32 cellular contexts compared by ENCODE assay signal in genomic region chr7:12565873-12566272, GRCh38. TPM values are rescaled to one million over a fixed set of nuclear protein-coding genes. Genes with fewer than 3 reads are reported as not detected.
"Had no signal": no experiment of that assay in that cellular context is flagged by ENCODE, and none has a peak within 500 bp of the region (broad histone marks: within the 10 kb centered on the region; RNA-seq: fewer than 3 reads in every experiment).

No MANE protein-coding gene starts in this region.

- H3K9me3 ChIP-seq: neutrophil, ovary, psoas muscle, spleen, stomach, thoracic aorta, thyroid gland, tibial nerve, upper lobe of left lung, vagina had no signal

- H3K9me3 Mint-ChIP-seq: naive thymus-derived CD8-positive, alpha-beta T cell; natural killer cell treated with Interleukin-12 subunit alpha and Interleukin-12 subunit beta and Interleukin-15 and Interleukin-18, amount 100 ng/mL, for 72 hours; nephron progenitor cell; stimulated activated naive B cell treated with anti-CD40 and anti-IgM and Interleukin-4, amounts not matched to agents 10 μg/mL and 1 μg/mL and 100 μg/mL, for 72 hours; stimulated activated naive CD8-positive, alpha-beta T cell treated with anti-CD3 and anti-CD28 coated beads, Interleukin-15, Interleukin-2, amounts not matched to agents 100 ng/mL and 50 ng/mL, for 24 hours had no signal

- H3K4me2 ChIP-seq: smooth muscle cell had no signal

- H3K36me3 Mint-ChIP-seq: natural killer cell treated with Interleukin-12 subunit alpha and Interleukin-12 subunit beta and Interleukin-15 and Interleukin-18, amount 100 ng/mL, for 72 hours; stimulated activated naive B cell treated with anti-CD40 and anti-IgM and Interleukin-4, amounts not matched to agents 10 μg/mL and 1 μg/mL and 100 μg/mL, for 72 hours had no signal

- H3K4me3 ChIP-seq: ovary, psoas muscle, skin epidermis, smooth muscle cell, spleen, stomach, thoracic aorta, thyroid gland, tibial nerve, upper lobe of left lung, vagina had no signal

- H3K27ac Mint-ChIP-seq: naive thymus-derived CD8-positive, alpha-beta T cell; natural killer cell treated with Interleukin-12 subunit alpha and Interleukin-12 subunit beta and Interleukin-15 and Interleukin-18, amount 100 ng/mL, for 72 hours; nephron progenitor cell; progenitor cell of endocrine pancreas; stimulated activated naive B cell treated with anti-CD40 and anti-IgM and Interleukin-4, amounts not matched to agents 10 μg/mL and 1 μg/mL and 100 μg/mL, for 72 hours; stimulated activated naive CD8-positive, alpha-beta T cell treated with anti-CD3 and anti-CD28 coated beads, Interleukin-15, Interleukin-2, amounts not matched to agents 100 ng/mL and 50 ng/mL, for 24 hours had no signal

- H3K79me2 ChIP-seq: parathyroid adenoma had no signal

- H3K9ac ChIP-seq: parathyroid adenoma had no signal

- H3K27me3 ChIP-seq: ovary, thyroid gland, vagina had no signal

- DNase-seq: naive thymus-derived CD8-positive, alpha-beta T cell; nephron progenitor cell; nucleus accumbens; ovary; posterior cingulate gyrus; psoas muscle; right cardiac atrium; spleen; stimulated activated CD4-positive, alpha-beta T cell treated with anti-CD3 and anti-CD28 coated beads, Interleukin-12 subunit alpha, Interleukin-12 subunit beta, amount 100 ng/mL, for 4 hours; stimulated activated CD4-positive, alpha-beta T cell treated with anti-CD3 and anti-CD28 coated beads, Interleukin-1b, Interleukin-23, amount 100 ng/mL, for 48 hours; stimulated activated CD4-positive, alpha-beta T cell treated with anti-CD3 and anti-CD28 coated beads, Interleukin-4, amount 100 ng/mL, for 1 hour; stimulated activated CD4-positive, alpha-beta T cell treated with anti-CD3 and anti-CD28 coated beads, Interleukin-4, amount 100 ng/mL, for 4 hours; stimulated activated CD8-positive, alpha-beta memory T cell treated with anti-CD3 and anti-CD28 coated beads, Interleukin-4, amount 100 ng/mL, for 48 hours; stimulated activated naive B cell treated with anti-CD40 and anti-IgM and Interleukin-4, amounts not matched to agents 10 μg/mL and 1 μg/mL and 100 μg/mL, for 72 hours; stimulated activated naive CD4-positive, alpha-beta T cell treated with Interleukin-2 at 50 U/mL for 16 hours; stomach; thyroid gland; trophoblast cell; upper lobe of left lung had no signal

- FAIRE-seq: urothelium cell line had no signal

- H3K27ac ChIP-seq: neutrophil, ovary, parathyroid adenoma, psoas muscle, skin epidermis, spleen, stomach, thoracic aorta, thyroid gland, tibial nerve, upper lobe of left lung, vagina had no signal

- H2AFZ ChIP-seq: parathyroid adenoma had no signal

- H3K4me3 Mint-ChIP-seq: naive thymus-derived CD8-positive, alpha-beta T cell; natural killer cell treated with Interleukin-12 subunit alpha and Interleukin-12 subunit beta and Interleukin-15 and Interleukin-18, amount 100 ng/mL, for 72 hours; nephron progenitor cell; neural crest cell; stimulated activated naive B cell treated with anti-CD40 and anti-IgM and Interleukin-4, amounts not matched to agents 10 μg/mL and 1 μg/mL and 100 μg/mL, for 72 hours; stimulated activated naive CD8-positive, alpha-beta T cell treated with anti-CD3 and anti-CD28 coated beads, Interleukin-15, Interleukin-2, amounts not matched to agents 100 ng/mL and 50 ng/mL, for 24 hours had no signal

- H3K36me3 ChIP-seq: neutrophil, ovary, spleen, stomach, thoracic aorta, thyroid gland, tibial nerve, upper lobe of left lung, vagina had no signal

- ATAC-seq: naive thymus-derived CD8-positive, alpha-beta T cell; natural killer cell treated with Interleukin-12 subunit alpha and Interleukin-12 subunit beta and Interleukin-15 and Interleukin-18, amount 100 ng/mL, for 72 hours; psoas muscle; right cardiac atrium; sciatic nerve; stimulated activated naive B cell treated with anti-CD40 and anti-IgM and Interleukin-4, amounts not matched to agents 10 μg/mL and 1 μg/mL and 100 μg/mL, for 72 hours had no signal

RNA-seq across cellular contexts. Expression of gene SCIN, which starts 4.6 kb away (rescaled TPM):
- total RNA-seq: natural killer cell treated with Interleukin-12 subunit alpha and Interleukin-12 subunit beta and Interleukin-15 and Interleukin-18, amount 100 ng/mL, for 72 hours; neural crest cell had no signal
